In genomic region chr4:442685-443519, GRCh38 we compare ENCODE assay signal across 7 cellular contexts. TPM values are rescaled to one million over a fixed set of nuclear protein-coding genes. Genes with fewer than 3 reads are reported as not detected.
DNase-seq lines count a peak whose midpoint lies in the region; ATAC-seq, FAIRE-seq and TF ChIP-seq lines count a peak whose summit lies in the region.
"Not testable (repeated sequence)": the region's sequence is repeated elsewhere in the genome, so short reads cannot be mapped to it uniquely, and the experiment has no call there.

No MANE protein-coding gene starts in this region.

- H3K9me3 ChIP-seq in HUES64 (ENCODE audit: insufficient read depth, low read depth, low read length), result peaks cover 99% of the 10 kb centered on the region
- peaks cover 50% of the 10 kb centered on the region for H3K9me3 ChIP-seq in K562 (replicated peaks; ENCODE audit: control insufficient read depth, insufficient read depth, low read depth, low read length)

- H3K4me1 ChIP-seq in HUES64 (ENCODE audit: insufficient read depth, low read length); K562 (replicated peaks in 1 of 2; ENCODE audit: control insufficient read depth in 2 of 2, insufficient read depth in 2 of 2, low read length in 2 of 2); rectal smooth muscle tissue (ENCODE audit: control insufficient read depth, insufficient read depth, low read length): not testable (repeated sequence)

- TF ChIP-seq EP300 in K562 (IDR thresholded peaks at IDR 0.05; ENCODE audit: low read length), result not testable (repeated sequence)

- not testable (repeated sequence) for H4K20me1 ChIP-seq in K562 (replicated peaks; ENCODE audit: control insufficient read depth, insufficient read depth, low read length)

- peak overlapping the region; percentile 38 for H3K4me3 ChIP-seq in HUES64 (ENCODE audit: low read length)
- not testable (repeated sequence) for H3K4me3 ChIP-seq in K562
- peak overlapping the region; percentile 46 for H3K4me3 ChIP-seq in rectal smooth muscle tissue (ENCODE audit: low read length)

- CTCF ChIA-PET in K562 (lab: Yijun Ruan, JAX; ENCODE audit: low intra/inter-chr PET ratio), result not testable (repeated sequence)

- peaks cover 45 to 80% of the 10 kb centered on the region in 2 donors for H3K36me3 Mint-ChIP-seq in activated T-cell treated with anti-CD3 and anti-CD28 coated beads, Interleukin-2, amount 50 U/mL, for 72 hours (ENCODE audit: insufficient read depth in 2 of 2)
- H3K36me3 Mint-ChIP-seq in glutamatergic neuron (ENCODE audit: unreplicated experiment), result peaks cover 70% of the 10 kb centered on the region
- H3K36me3 Mint-ChIP-seq in mesothelial cell of epicardium, result peaks cover 79% of the 10 kb centered on the region

- not testable (repeated sequence) for TF ChIP-seq POLR2A in K562 (conservative IDR thresholded peaks at IDR 0.05)

- peak; percentile 81 for FAIRE-seq in D721Med (lab: Jason Lieb, UNC)
- FAIRE-seq in K562 (lab: Jason Lieb, UNC), result not testable (repeated sequence)

- not testable (repeated sequence) for H3K4me2 ChIP-seq in K562 (ENCODE audit: insufficient read depth, low read length)

- BruUV-seq in K562 (replicated peaks; lab: Mats Ljungman, UMichigan), result not testable (repeated sequence)

- peaks cover 24 to 26% of the 10 kb centered on the region in 2 donors for H3K9me3 Mint-ChIP-seq in activated T-cell treated with anti-CD3 and anti-CD28 coated beads, Interleukin-2, amount 50 U/mL, for 72 hours
- H3K9me3 Mint-ChIP-seq in glutamatergic neuron (ENCODE audit: unreplicated experiment) (peaks cover 58% of the 10 kb centered on the region), mesothelial cell of epicardium (peaks cover 73% of the 10 kb centered on the region)

- not testable (repeated sequence) for TF ChIP-seq CTCF in D721Med (IDR thresholded peaks at IDR 0.05; ENCODE audit: insufficient read depth, missing control alignments); K562 (IDR thresholded peaks at IDR 0.05 in 2 of 3, conservative IDR thresholded peaks at IDR 0.05 in 1 of 3; ENCODE audit: insufficient read depth in 2 of 3, low read depth in 1 of 3, low read length in 3 of 3); glutamatergic neuron (IDR thresholded peaks at IDR 0.05; ENCODE audit: partially characterized antibody, unreplicated experiment); mesothelial cell of epicardium (IDR thresholded peaks at IDR 0.05; ENCODE audit: unreplicated experiment)

- H3K9ac ChIP-seq in HUES64 (ENCODE audit: low read depth, low read length); K562 (ENCODE audit: insufficient read depth in 1 of 2, low read depth in 2 of 2, low read length in 2 of 2); rectal smooth muscle tissue (ENCODE audit: low read length): not testable (repeated sequence)

- not testable (repeated sequence) for H3K79me2 ChIP-seq in K562 (ENCODE audit: control insufficient read depth, insufficient read depth, low read length)

- WGBS in HUES64, result 99% methylated on average over 8 of the region's 10 CpGs
- 95% methylated on average over 10 of the region's 10 CpGs for WGBS in K562 (ENCODE audit: insufficient coverage, low coverage, missing lambda C conversion rate)

- not testable (repeated sequence) for H3K9me1 ChIP-seq in K562 (ENCODE audit: control insufficient read depth, insufficient read depth, low read length)

- peak overlapping the region; percentile 80 for H3K27ac Mint-ChIP-seq in activated T-cell treated with anti-CD3 and anti-CD28 coated beads, Interleukin-2, amount 50 U/mL, for 72 hours
- H3K27ac Mint-ChIP-seq in glutamatergic neuron (ENCODE audit: unreplicated experiment) (peak overlapping the region; percentile 78), mesothelial cell of epicardium (peak overlapping the region; percentile 61)

- not testable (repeated sequence) for H2AFZ ChIP-seq in K562 (ENCODE audit: low read depth, low read length)

- in situ Hi-C loops in K562 (cut with MboI), result not testable (repeated sequence)

- H3K4me3 Mint-ChIP-seq in activated T-cell treated with anti-CD3 and anti-CD28 coated beads, Interleukin-2, amount 50 U/mL, for 72 hours; mesothelial cell of epicardium: not testable (repeated sequence)
- peak overlapping the region; percentile 34 for H3K4me3 Mint-ChIP-seq in glutamatergic neuron (ENCODE audit: unreplicated experiment)

- H3K27me3 Mint-ChIP-seq in activated T-cell treated with anti-CD3 and anti-CD28 coated beads, Interleukin-2, amount 50 U/mL, for 72 hours (ENCODE audit: low read depth); mesothelial cell of epicardium (ENCODE audit: low read depth): not testable (repeated sequence)
- peaks cover 16% of the 10 kb centered on the region for H3K27me3 Mint-ChIP-seq in glutamatergic neuron (ENCODE audit: unreplicated experiment)

- H3K36me3 ChIP-seq in HUES64 (ENCODE audit: insufficient read depth, low read length), result peaks cover 94% of the 10 kb centered on the region
- H3K36me3 ChIP-seq in K562 (ENCODE audit: control insufficient read depth, insufficient read depth, low read length), result peaks cover 23% of the 10 kb centered on the region
- H3K36me3 ChIP-seq in rectal smooth muscle tissue (ENCODE audit: control insufficient read depth, insufficient read depth, low read length), result peaks cover 15% of the 10 kb centered on the region

- POLR2A ChIA-PET in K562 (lab: Yijun Ruan, JAX), result not testable (repeated sequence)

- not testable (repeated sequence) for DNase-seq in D721Med (ENCODE audit: insufficient read length, low spot score); activated T-cell treated with anti-CD3 and anti-CD28 coated beads, Interleukin-2, amount 50 U/mL, for 72 hours; K562 (ENCODE audit: extremely low read depth in 1 of 4, low spot score in 3 of 4); glutamatergic neuron; mesothelial cell of epicardium (ENCODE audit: low spot score in 2 of 2, unreplicated experiment in 2 of 2)

- not testable (repeated sequence) for H3K27me3 ChIP-seq in HUES64 (ENCODE audit: insufficient read depth, low read length); K562 (ENCODE audit: control insufficient read depth in 2 of 2, insufficient read depth in 2 of 2, low read length in 2 of 2); rectal smooth muscle tissue (ENCODE audit: control insufficient read depth, insufficient read depth, low read length)

- not testable (repeated sequence) for ATAC-seq in activated T-cell treated with anti-CD3 and anti-CD28 coated beads, Interleukin-2, amount 50 U/mL, for 72 hours (replicated peaks in 1 of 2); K562

- not testable (repeated sequence) for H3K4me1 Mint-ChIP-seq in activated T-cell treated with anti-CD3 and anti-CD28 coated beads, Interleukin-2, amount 50 U/mL, for 72 hours (ENCODE audit: low read depth); glutamatergic neuron (ENCODE audit: low read depth, unreplicated experiment); mesothelial cell of epicardium

- intact Hi-C loops in K562 (cut with micrococcal nuclease), result not testable (repeated sequence)

- H3K27ac ChIP-seq in HUES64 (ENCODE audit: low read depth, low read length); K562 (ENCODE audit: extremely low read depth, low read depth, low read length); rectal smooth muscle tissue (ENCODE audit: low read depth, low read length): not testable (repeated sequence)

- not testable (repeated sequence) for TF ChIP-seq RAD21 in K562 (CRISPR knock-in tag; conservative IDR thresholded peaks at IDR 0.05 in 1 of 2, IDR thresholded peaks at IDR 0.05 in 1 of 2)

RNA-seq across cellular contexts. Expression of gene ZNF721, which starts 56.1 kb away (rescaled TPM):
- polyA plus RNA-seq in HUES64 (2013, experiment 1 of 2), result 38.6 TPM
- polyA plus RNA-seq in HUES64 (2013, experiment 2 of 2), result 39.4 TPM
- 10 to 100 TPM; 45.8 to 46.8 TPM for total RNA-seq in activated T-cell treated with anti-CD3 and anti-CD28 coated beads, Interleukin-2, amount 50 U/mL, for 72 hours
- 51.1 and 126 TPM in 2 replicates for total RNA-seq in K562 (2011; cell fraction: chromatin; rRNA removed; ENCODE audit: low replicate concordance)
- 39.9 and 49.0 TPM in 2 replicates for total RNA-seq in K562 (2011; cell fraction: nucleolus; rRNA removed)
- 35.1 and 42.9 TPM in 2 replicates for total RNA-seq in K562 (2011; cell fraction: nucleoplasm; rRNA removed)
- total RNA-seq in K562 (2014; rRNA removed), result 25.7 and 54.6 TPM in 2 replicates
- 39.3 and 44.6 TPM in 2 replicates for total RNA-seq in K562 (2014; rRNA removed; fragmentation: Illumina TruSeq; extraction: Trizol)
- total RNA-seq in K562 (2015; rRNA removed; fragmentation: Illumina TruSeq; extraction: Trizol), result 27.4 and 29.9 TPM in 2 replicates
- 27.1 and 29.8 TPM in 2 replicates for total RNA-seq in K562 (2021)
- polyA plus RNA-seq in K562 (2011; rRNA removed), result 30.6 and 32.8 TPM in 2 replicates
- 10.2 and 16.2 TPM in 2 replicates for polyA plus RNA-seq in K562 (2011; cell fraction: cytosol; rRNA removed)
- polyA plus RNA-seq in K562 (2011; cell fraction: nucleus; rRNA removed), result 22.9 and 26.9 TPM in 2 replicates
- polyA plus RNA-seq in K562 (2012), result 19.2 and 19.4 TPM in 2 replicates
- polyA plus RNA-seq in K562 (2014; fragmentation: Illumina TruSeq; extraction: Trizol), result 29.0 and 33.0 TPM in 2 replicates
- polyA plus RNA-seq in K562 (2014; fragmentation: Nextera tagmentation; extraction: Ambion mirVana), result 10 to 100 TPM; 27.8 to 32.2 TPM
- polyA plus RNA-seq in K562 (2014; rRNA removed), result 33.1 and 36.3 TPM in 2 replicates
- polyA minus RNA-seq in K562 (2011; rRNA and poly(A)+ RNA removed), result 55.6 and 70.5 TPM in 2 replicates
- polyA minus RNA-seq in K562 (2011; cell fraction: cytosol; rRNA and poly(A)+ RNA removed), result 16.1 and 31.8 TPM in 2 replicates
- 37.8 and 61.0 TPM in 2 replicates for polyA minus RNA-seq in K562 (2011; cell fraction: nucleus; rRNA and poly(A)+ RNA removed)
- total RNA-seq in glutamatergic neuron (ENCODE audit: unreplicated experiment), result 36.7 TPM
- total RNA-seq in mesothelial cell of epicardium, result 55.9 to 56.9 TPM (median 56.0 TPM) in 3 replicates

RNA-seq across cellular contexts. Expression of gene PIGG, which starts 56.1 kb away (rescaled TPM):
- polyA plus RNA-seq in HUES64 (2013, experiment 1 of 2), result 28.9 TPM
- polyA plus RNA-seq in HUES64 (2013, experiment 2 of 2), result 22.3 TPM
- 10 to 100 TPM; 64.8 to 80.8 TPM for total RNA-seq in activated T-cell treated with anti-CD3 and anti-CD28 coated beads, Interleukin-2, amount 50 U/mL, for 72 hours
- 228 and 309 TPM in 2 replicates for total RNA-seq in K562 (2011; cell fraction: chromatin; rRNA removed; ENCODE audit: low replicate concordance)
- 191 and 194 TPM in 2 replicates for total RNA-seq in K562 (2011; cell fraction: nucleolus; rRNA removed)
- total RNA-seq in K562 (2011; cell fraction: nucleoplasm; rRNA removed), result 157 and 162 TPM in 2 replicates
- total RNA-seq in K562 (2014; rRNA removed) (24.7 and 31.1 TPM in 2 replicates), K562 (2014; rRNA removed; fragmentation: Illumina TruSeq; extraction: Trizol) (18.1 and 18.3 TPM in 2 replicates), K562 (2015; rRNA removed; fragmentation: Illumina TruSeq; extraction: Trizol) (18.0 and 19.7 TPM in 2 replicates), K562 (2021) (31.3 and 37.1 TPM in 2 replicates), glutamatergic neuron (ENCODE audit: unreplicated experiment) (96.4 TPM), mesothelial cell of epicardium (89.7 to 95.7 TPM (median 91.0 TPM) in 3 replicates)
- polyA plus RNA-seq in K562 (2011; rRNA removed) (47.3 and 48.3 TPM in 2 replicates), K562 (2014; fragmentation: Illumina TruSeq; extraction: Trizol) (18.5 and 21.5 TPM in 2 replicates), K562 (2014; fragmentation: Nextera tagmentation; extraction: Ambion mirVana) (10 to 100 TPM in 1 of 2 experiments, 1 to 10 TPM in 1; 6.4 to 10.8 TPM), K562 (2014; rRNA removed) (23.4 and 28.9 TPM in 2 replicates)
- 30.5 and 31.5 TPM in 2 replicates for polyA plus RNA-seq in K562 (2011; cell fraction: cytosol; rRNA removed)
- 184 and 242 TPM in 2 replicates for polyA plus RNA-seq in K562 (2011; cell fraction: nucleus; rRNA removed)
- polyA plus RNA-seq in K562 (2012), result 24.9 and 34.6 TPM in 2 replicates
- 41.8 and 51.6 TPM in 2 replicates for polyA minus RNA-seq in K562 (2011; rRNA and poly(A)+ RNA removed)
- polyA minus RNA-seq in K562 (2011; cell fraction: cytosol; rRNA and poly(A)+ RNA removed), result 17.5 and 22.9 TPM in 2 replicates
- polyA minus RNA-seq in K562 (2011; cell fraction: nucleus; rRNA and poly(A)+ RNA removed), result 77.8 and 92.9 TPM in 2 replicates
